Comparison of ENCODE assay signal across 1 cellular context in genomic region chr12:75850751-75851462, GRCh38.
TF ChIP-seq lines count a peak whose summit lies in the region.

No MANE protein-coding gene starts in this region.

TF ChIP-seq in H1, 55 proteins besides CTCF, POLR2A, EP300 and RAD21 (continued from another document):
- no peak for TF ChIP-seq CHD7 (IDR thresholded peaks at IDR 0.05; ENCODE audit: insufficient replicate concordance, low read length)
